9 cellular contexts compared by ENCODE assay signal in genomic region chr2:121650554-121650930, GRCh38. TPM values are rescaled to one million over a fixed set of nuclear protein-coding genes. Genes with fewer than 3 reads are reported as not detected.
DNase-seq lines count a peak whose midpoint lies in the region; ATAC-seq, FAIRE-seq and TF ChIP-seq lines count a peak whose summit lies in the region.
"Had no signal": no experiment of that assay in that cellular context is flagged by ENCODE, and none has a peak within 500 bp of the region (broad histone marks: within the 10 kb centered on the region; RNA-seq: fewer than 3 reads in every experiment).

No MANE protein-coding gene starts in this region.

- H3K36me3 ChIP-seq in kidney (ENCODE audit: control insufficient read depth in 1 of 2, insufficient read depth in 2 of 2, low read length in 2 of 2) (no peaks in the 10 kb centered on the region), stomach smooth muscle (ENCODE audit: control insufficient read depth in 2 of 2, insufficient read depth in 2 of 2, low read length in 2 of 2) (no peaks in the 10 kb centered on the region)

- peaks cover 6 to 12% of the 10 kb centered on the region in 2 donors for H3K4me1 ChIP-seq in kidney (ENCODE audit: control insufficient read depth in 1 of 2, insufficient read depth in 1 of 2, low read depth in 1 of 2, low read length in 2 of 2)
- peaks cover 16% of the 10 kb centered on the region for H3K4me1 ChIP-seq in stomach smooth muscle (ENCODE audit: control insufficient read depth, insufficient read depth, low read length)

- no peak for TF ChIP-seq CTCF in kidney (IDR thresholded peaks at IDR 0.05; ENCODE audit: borderline replicate concordance, extremely low read depth, insufficient read depth)

- WGBS in adipose tissue, 3 donors = 1 to 2% (median 1%) methylated on average over 12 of the region's 12 CpGs

- no peak for ATAC-seq in HG02840 (IDR thresholded peaks at IDR 0.05; ENCODE audit: low FRiP score, unreplicated experiment)

- FAIRE-seq in kidney (lab: Jason Lieb, UNC) = no peak
- FAIRE-seq: colon had no signal

- peak overlapping the region; percentile 95 for H3K27ac ChIP-seq in adipose tissue (ENCODE audit: low read depth, low read length)
- H3K27ac ChIP-seq in kidney (ENCODE audit: low read depth in 2 of 2, low read length in 2 of 2) = peak overlapping the region; percentile 0 to 98
- H3K27ac ChIP-seq in stomach smooth muscle (ENCODE audit: low read length) = peak overlapping the region; percentile 98

- no peaks in the 10 kb centered on the region for H3K27me3 ChIP-seq in stomach smooth muscle (ENCODE audit: control insufficient read depth in 1 of 2, insufficient read depth in 2 of 2, low read length in 2 of 2)

- H3K9me3 ChIP-seq in kidney (ENCODE audit: control insufficient read depth in 1 of 2, low read length in 2 of 2) = no peaks in the 10 kb centered on the region
- H3K9me3 ChIP-seq in stomach smooth muscle (ENCODE audit: control insufficient read depth in 2 of 2, low read length in 2 of 2) = no peaks in the 10 kb centered on the region

- H3K4me3 ChIP-seq in kidney (ENCODE audit: low read length in 2 of 2) (peak overlapping the region; percentile 85 to 98), stomach smooth muscle (ENCODE audit: low read length in 2 of 2) (peak overlapping the region; percentile 92 to 98)

- intact Hi-C loops in kidney (cut with DNase I) = no loop called here

- DNase-seq in NCI-H146 (lab: John Stamatoyannopoulos, UW) (peak; percentile 30), NCI-H146 treated with DMSO at 0.1 percent for 48 hours (lab: John Stamatoyannopoulos, UW; ENCODE audit: unreplicated experiment) (no peak), LHCN-M2 (ENCODE audit: low read depth) (peak; percentile 23), kidney (no peak), DMS153 (lab: John Stamatoyannopoulos, UW) (no peak)

- H3K9ac ChIP-seq in kidney (ENCODE audit: low read length in 2 of 2) = peak overlapping the region; percentile 55 to 99
- peak overlapping the region; percentile 98 to 100 for H3K9ac ChIP-seq in stomach smooth muscle (ENCODE audit: low read length in 2 of 2)

RNA-seq across cellular contexts. Expression of gene CLASP1, which starts 1.3 kb away (rescaled TPM):
- 30.5 and 42.9 TPM in 2 replicates for total RNA-seq in LHCN-M2 (2014; rRNA removed)
- polyA plus RNA-seq in LHCN-M2 (2012) = 15.3 TPM
- 10 to 100 TPM in 2 of 3 donors, 1 to 10 TPM in 1; 7.9 to 17.1 (median 16.2) TPM for polyA plus RNA-seq in adipose tissue
- total RNA-seq in kidney = 71.5 TPM
- 6.8 TPM for polyA plus RNA-seq in kidney (ENCODE audit: insufficient read depth, low read depth, low replicate concordance)

Comparison
In these comparisons a context has a peak if more than half of its experiments do, and no peak if none do; other contexts are left out.
1. DNase-seq: peak in NCI-H146 (single experiment) and LHCN-M2 (single experiment); none in NCI-H146 treated with DMSO at 0.1 percent for 48 hours (single experiment), kidney (single experiment) and DMS153 (single experiment).
2. Peak in every context shown above with its lines, with median percentiles within 50 percentile points of each other: H3K27ac ChIP-seq.